ENCODE assay signal across 1 cellular context in the genomic region with DNA sequence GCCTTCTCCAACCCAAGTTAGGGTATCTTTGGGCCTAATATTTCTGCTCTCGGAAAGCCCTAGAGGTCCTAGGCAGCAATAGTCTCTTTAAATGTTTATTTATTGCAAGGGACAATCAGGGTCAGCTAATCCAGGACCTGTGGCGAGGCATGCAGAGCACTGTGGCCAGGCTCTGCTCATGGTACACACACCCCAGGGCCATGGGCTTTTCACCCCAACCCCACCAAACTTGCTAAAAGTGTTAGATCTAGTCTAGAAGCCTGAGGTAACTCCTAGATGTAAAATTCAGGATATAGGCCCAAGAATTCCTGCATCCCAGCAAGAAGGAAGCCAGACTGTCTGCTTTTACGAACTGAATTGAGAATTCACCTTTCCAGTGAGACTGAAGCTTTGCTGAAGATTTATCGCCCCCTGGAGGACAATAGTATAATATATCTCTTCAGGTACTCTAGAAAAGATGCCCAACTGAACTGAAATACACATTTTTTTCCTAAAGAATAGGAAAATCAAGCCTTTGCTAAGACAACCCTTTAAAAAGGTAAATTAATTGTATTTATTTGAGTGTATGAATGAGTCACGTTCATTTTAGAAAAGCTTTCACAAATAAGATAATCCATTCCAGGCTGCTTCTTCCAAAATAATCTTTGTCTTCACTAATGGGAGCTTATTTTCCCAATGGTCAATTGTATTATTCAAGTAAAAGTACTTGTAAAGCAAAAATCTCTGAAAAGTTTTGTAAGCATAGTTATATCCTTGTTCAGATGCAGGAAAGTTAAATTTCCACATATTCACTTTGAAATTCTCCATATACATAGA.
TF ChIP-seq lines count a peak whose summit lies in the region.

No MANE protein-coding gene starts in this region.

TF ChIP-seq in WTC11, 78 proteins besides CTCF, POLR2A, EP300 and RAD21 (continued from another document):
- TF ChIP-seq, protein P1, sequence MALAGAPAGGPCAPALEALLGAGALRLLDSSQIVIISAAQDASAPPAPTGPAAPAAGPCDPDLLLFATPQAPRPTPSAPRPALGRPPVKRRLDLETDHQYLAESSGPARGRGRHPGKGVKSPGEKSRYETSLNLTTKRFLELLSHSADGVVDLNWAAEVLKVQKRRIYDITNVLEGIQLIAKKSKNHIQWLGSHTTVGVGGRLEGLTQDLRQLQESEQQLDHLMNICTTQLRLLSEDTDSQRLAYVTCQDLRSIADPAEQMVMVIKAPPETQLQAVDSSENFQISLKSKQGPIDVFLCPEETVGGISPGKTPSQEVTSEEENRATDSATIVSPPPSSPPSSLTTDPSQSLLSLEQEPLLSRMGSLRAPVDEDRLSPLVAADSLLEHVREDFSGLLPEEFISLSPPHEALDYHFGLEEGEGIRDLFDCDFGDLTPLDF (CRISPR knock-in tag; IDR thresholded peaks at IDR 0.05) = no peak
- no peak for TF ChIP-seq RELA (CRISPR knock-in tag; IDR thresholded peaks at IDR 0.05; ENCODE audit: borderline replicate concordance)
- no peak for TF ChIP-seq ZNF263 (CRISPR knock-in tag; IDR thresholded peaks at IDR 0.05; ENCODE audit: low read depth)
- TF ChIP-seq, protein P2, sequence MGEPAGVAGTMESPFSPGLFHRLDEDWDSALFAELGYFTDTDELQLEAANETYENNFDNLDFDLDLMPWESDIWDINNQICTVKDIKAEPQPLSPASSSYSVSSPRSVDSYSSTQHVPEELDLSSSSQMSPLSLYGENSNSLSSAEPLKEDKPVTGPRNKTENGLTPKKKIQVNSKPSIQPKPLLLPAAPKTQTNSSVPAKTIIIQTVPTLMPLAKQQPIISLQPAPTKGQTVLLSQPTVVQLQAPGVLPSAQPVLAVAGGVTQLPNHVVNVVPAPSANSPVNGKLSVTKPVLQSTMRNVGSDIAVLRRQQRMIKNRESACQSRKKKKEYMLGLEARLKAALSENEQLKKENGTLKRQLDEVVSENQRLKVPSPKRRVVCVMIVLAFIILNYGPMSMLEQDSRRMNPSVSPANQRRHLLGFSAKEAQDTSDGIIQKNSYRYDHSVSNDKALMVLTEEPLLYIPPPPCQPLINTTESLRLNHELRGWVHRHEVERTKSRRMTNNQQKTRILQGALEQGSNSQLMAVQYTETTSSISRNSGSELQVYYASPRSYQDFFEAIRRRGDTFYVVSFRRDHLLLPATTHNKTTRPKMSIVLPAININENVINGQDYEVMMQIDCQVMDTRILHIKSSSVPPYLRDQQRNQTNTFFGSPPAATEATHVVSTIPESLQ (CRISPR knock-in tag; IDR thresholded peaks at IDR 0.05) = no peak
- no peak for TF ChIP-seq CBFB (CRISPR knock-in tag; IDR thresholded peaks at IDR 0.05; ENCODE audit: low read depth)
- TF ChIP-seq, protein P3, sequence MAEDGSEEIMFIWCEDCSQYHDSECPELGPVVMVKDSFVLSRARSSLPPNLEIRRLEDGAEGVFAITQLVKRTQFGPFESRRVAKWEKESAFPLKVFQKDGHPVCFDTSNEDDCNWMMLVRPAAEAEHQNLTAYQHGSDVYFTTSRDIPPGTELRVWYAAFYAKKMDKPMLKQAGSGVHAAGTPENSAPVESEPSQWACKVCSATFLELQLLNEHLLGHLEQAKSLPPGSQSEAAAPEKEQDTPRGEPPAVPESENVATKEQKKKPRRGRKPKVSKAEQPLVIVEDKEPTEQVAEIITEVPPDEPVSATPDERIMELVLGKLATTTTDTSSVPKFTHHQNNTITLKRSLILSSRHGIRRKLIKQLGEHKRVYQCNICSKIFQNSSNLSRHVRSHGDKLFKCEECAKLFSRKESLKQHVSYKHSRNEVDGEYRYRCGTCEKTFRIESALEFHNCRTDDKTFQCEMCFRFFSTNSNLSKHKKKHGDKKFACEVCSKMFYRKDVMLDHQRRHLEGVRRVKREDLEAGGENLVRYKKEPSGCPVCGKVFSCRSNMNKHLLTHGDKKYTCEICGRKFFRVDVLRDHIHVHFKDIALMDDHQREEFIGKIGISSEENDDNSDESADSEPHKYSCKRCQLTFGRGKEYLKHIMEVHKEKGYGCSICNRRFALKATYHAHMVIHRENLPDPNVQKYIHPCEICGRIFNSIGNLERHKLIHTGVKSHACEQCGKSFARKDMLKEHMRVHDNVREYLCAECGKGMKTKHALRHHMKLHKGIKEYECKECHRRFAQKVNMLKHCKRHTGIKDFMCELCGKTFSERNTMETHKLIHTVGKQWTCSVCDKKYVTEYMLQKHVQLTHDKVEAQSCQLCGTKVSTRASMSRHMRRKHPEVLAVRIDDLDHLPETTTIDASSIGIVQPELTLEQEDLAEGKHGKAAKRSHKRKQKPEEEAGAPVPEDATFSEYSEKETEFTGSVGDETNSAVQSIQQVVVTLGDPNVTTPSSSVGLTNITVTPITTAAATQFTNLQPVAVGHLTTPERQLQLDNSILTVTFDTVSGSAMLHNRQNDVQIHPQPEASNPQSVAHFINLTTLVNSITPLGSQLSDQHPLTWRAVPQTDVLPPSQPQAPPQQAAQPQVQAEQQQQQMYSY (CRISPR knock-in tag; IDR thresholded peaks at IDR 0.05) = no peak
